ENCODE assay signal across 8 cellular contexts in the genomic region with DNA sequence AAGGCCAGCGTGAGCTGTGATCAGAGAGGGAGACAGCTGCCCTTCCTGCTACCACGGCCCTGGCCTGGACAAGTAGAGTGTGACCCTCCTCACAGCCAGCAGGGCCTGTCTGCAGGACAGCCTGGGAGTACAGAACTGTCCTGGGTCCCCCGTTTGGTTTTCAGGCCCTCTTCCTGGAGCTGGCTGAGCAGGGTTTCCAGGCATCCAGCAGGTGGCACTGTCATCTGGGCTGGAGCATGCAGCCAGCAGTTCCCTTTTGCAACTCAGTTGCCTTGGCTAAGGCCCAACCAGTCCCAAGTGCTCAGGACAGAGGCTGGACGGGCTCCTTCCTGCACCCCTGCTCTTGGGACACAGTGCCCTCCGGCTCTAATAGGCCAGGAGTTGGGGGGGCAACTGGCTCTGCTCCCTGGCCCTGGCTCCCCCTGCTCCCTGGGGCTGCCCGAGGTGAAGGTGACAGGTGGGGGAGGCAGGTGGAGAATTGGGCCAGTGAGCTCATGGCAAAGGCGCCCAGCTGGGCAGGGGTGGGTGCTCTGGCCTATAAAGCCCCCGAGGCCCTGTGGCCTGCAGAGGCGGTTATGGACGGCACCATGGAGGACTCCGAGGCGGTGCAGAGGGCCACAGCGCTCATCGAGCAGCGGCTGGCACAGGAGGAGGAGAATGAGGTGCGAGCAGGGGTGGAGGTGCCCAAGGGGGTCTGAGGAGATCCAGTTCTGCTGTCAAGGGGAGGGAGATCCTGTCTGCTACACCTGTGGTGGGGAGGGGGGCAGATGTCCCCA. TPM values are rescaled to one million over a fixed set of nuclear protein-coding genes. Genes with fewer than 3 reads are reported as not detected.
DNase-seq lines count a peak whose midpoint lies in the region; ATAC-seq lines count a peak whose summit lies in the region.

ANKRD2 (plus strand) TSS at position 566 of the 776 bp plus-strand sequence; CDS start at position 576, 10 bp downstream.

- H3K36me3 ChIP-seq in H7 (replicated peaks; ENCODE audit: control insufficient read depth, insufficient read depth, low read length) = peaks cover 2% of the 10 kb centered on the region

- no peak for ATAC-seq in HG02870 (IDR thresholded peaks at IDR 0.05; ENCODE audit: unreplicated experiment)

- H3K27me3 ChIP-seq in H7 (ENCODE audit: control insufficient read depth, insufficient read depth, low read length) = no peaks in the 10 kb centered on the region

- H3K4me3 ChIP-seq in H7 (ENCODE audit: insufficient read depth, low read depth, low read length) = no peak within 1 kb of the TSS

- DNase-seq in DMS 273 treated with DMSO at 0.1 percent for 48 hours (lab: John Stamatoyannopoulos, UW) = peak; percentile 44
- peak; percentile 93 for DNase-seq in H7
- peak; percentile 27 for DNase-seq in NCI-H345 (lab: John Stamatoyannopoulos, UW)
- peak; percentile 64 to 68 for DNase-seq in activated CD4-positive, alpha-beta T cell treated with anti-CD3 and anti-CD28 coated beads, Interleukin-2, amount 50 U/mL, for 48 hours
- peak; percentile 11 for DNase-seq in effector CD4-positive, alpha-beta T cell
- peak; percentile 90 for DNase-seq in medulla oblongata (ENCODE audit: extremely low spot score)
- peak; percentile 27 for DNase-seq in stimulated activated CD8-positive, alpha-beta memory T cell treated with anti-CD3 and anti-CD28 coated beads, Interleukin-15, amount 100 ng/mL, for 48 hours (ENCODE audit: low read depth in 2 of 2)

RNA-seq across cellular contexts. Expression of gene ANKRD2, which starts in this region (rescaled TPM):
- total RNA-seq in H7 (2014; rRNA removed; shearing (Covaris generic)) = not detected in 2 replicates

Comparison
In these comparisons a context has a peak if more than half of its experiments do, and no peak if none do; other contexts are left out.
1. Peak in DNase-seq in H7; RNA of the gene not detected or under 1 TPM.
2. DNase-seq: peak in every context shown above with its lines; median percentile 93 in H7; 90 in medulla oblongata; 66 in activated CD4-positive, alpha-beta T cell treated with anti-CD3 and anti-CD28 coated beads, Interleukin-2, amount 50 U/mL, for 48 hours; 44 in DMS 273 treated with DMSO at 0.1 percent for 48 hours; 27 in NCI-H345; 27 in stimulated activated CD8-positive, alpha-beta memory T cell treated with anti-CD3 and anti-CD28 coated beads, Interleukin-15, amount 100 ng/mL, for 48 hours; 11 in effector CD4-positive, alpha-beta T cell.